In the genomic region with DNA sequence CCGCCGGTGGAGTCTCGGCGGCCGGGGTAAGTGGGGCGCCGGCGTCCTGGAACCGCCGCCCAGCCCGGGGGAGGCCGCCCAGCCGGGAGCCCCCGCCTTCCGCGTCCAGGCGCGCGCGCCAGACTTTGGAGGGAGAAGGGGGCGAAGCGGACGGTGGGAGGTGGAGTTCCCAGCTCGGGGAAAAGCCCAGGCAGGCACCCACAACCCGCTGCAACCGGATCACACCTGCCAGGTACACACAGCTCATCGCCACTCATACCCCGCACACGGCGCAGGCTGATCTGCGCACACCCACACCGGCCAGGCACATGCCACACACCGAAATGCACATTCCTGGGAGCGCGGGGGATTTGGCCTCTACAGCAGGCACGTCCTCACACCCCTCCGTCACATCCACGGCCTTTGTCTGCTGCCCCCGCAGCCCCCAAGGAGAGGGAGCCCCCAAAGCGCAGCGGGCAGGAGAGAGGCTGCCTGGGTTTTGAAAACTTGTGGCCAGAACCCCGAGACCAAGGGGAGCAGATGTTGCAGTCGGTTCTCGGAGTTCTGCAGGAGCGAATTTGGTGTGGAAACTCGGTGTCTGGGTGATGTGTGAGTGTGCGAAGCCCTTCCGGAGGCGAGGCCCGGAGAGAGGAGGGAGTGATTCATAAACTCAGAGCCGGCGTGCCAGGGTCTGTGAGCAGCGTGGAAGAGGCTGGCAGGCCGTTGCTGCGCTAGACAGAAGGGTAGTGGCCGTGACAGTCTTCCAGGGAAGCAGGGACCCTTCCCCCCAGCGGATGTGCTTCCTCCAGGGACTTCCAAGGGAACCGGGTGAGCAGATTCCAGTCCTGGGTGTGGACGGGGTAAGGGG, we compare ENCODE assay signal across 8 cellular contexts. TPM values are rescaled to one million over a fixed set of nuclear protein-coding genes. Genes with fewer than 3 reads are reported as not detected.
A peak's percentile ranks its signal among the peaks of the same experiment; 100 is the strongest.
DNase-seq lines count a peak whose midpoint lies in the region; ATAC-seq and TF ChIP-seq lines count a peak whose summit lies in the region.

No MANE protein-coding gene starts in this region.

- H3K4me3 ChIP-seq in PC-9 (peak overlapping the region; percentile 74), astrocyte of the cerebellum (ENCODE audit: low read depth, low read length) (peak overlapping the region; percentile 59), iPS-18a (ENCODE audit: low read length) (peak overlapping the region; percentile 83), skeletal muscle satellite cell (ENCODE audit: low read length) (peak overlapping the region; percentile 86)

- ATAC-seq in GM18511 (IDR thresholded peaks at IDR 0.05; ENCODE audit: unreplicated experiment) (no peak), HG02763 (IDR thresholded peaks at IDR 0.05; ENCODE audit: unreplicated experiment) (no peak)

- POLR2A ChIA-PET in PC-9 (lab: Charles Lee; ENCODE audit: unreplicated experiment): interaction anchor here (0.5 kb wide), 1 partner anchor 235 kb away, joined by 3 read pairs; no protein-coding TSS in a partner anchor

- no peaks in the 10 kb centered on the region for H4K20me1 ChIP-seq in PC-9 (ENCODE audit: insufficient read depth)

- H3K9me3 ChIP-seq in PC-9 (ENCODE audit: insufficient read depth, low read depth) (no peaks in the 10 kb centered on the region), iPS-18a (ENCODE audit: control insufficient read depth, low read depth, low read length) (no peaks in the 10 kb centered on the region), skeletal muscle satellite cell (replicated peaks; ENCODE audit: low read length) (no peaks in the 10 kb centered on the region)

- H3K27ac ChIP-seq in PC-9 (no peak overlapping the region), iPS-18a (ENCODE audit: low read length) (no peak overlapping the region)

- H3K9me2 ChIP-seq in PC-9 (ENCODE audit: insufficient read depth): no peaks in the 10 kb centered on the region

- H3K9ac ChIP-seq in iPS-18a (ENCODE audit: low read length) (peak overlapping the region; percentile 46), skeletal muscle satellite cell (ENCODE audit: low read depth, low read length) (peak overlapping the region; percentile 83)

- in situ Hi-C loops in astrocyte of the cerebellum (cut with HindIII; ENCODE audit: low sequenced_read_pairs): loop anchor here (5.0 kb wide), 1 partner anchor 68 kb away; no protein-coding TSS in a partner anchor

- H3K4me2 ChIP-seq in PC-9 (peak overlapping the region; percentile 99), skeletal muscle satellite cell (ENCODE audit: low read length) (peak overlapping the region; percentile 99)

- TF ChIP-seq CTCF in PC-9 (conservative IDR thresholded peaks at IDR 0.05) (no peak), astrocyte of the cerebellum (IDR thresholded peaks at IDR 0.05; ENCODE audit: low read depth, low read length, missing control alignments) (no peak)

- intact Hi-C loops in PC-9 (cut with micrococcal nuclease; ENCODE audit: unreplicated experiment): loop anchor here (10.0 kb wide), 1 partner anchor 130 kb away; no protein-coding TSS in a partner anchor

- DNase-seq in EH (ENCODE audit: low read depth) (peak; percentile 85), PC-9 (peak; percentile 43 to 63), astrocyte of the cerebellum (ENCODE audit: low read depth) (no peak)
- DNase-seq in effector CD4-positive, alpha-beta T cell: no peak

- H2AFZ ChIP-seq in PC-9: peak overlapping the region; percentile 93

- H3K36me3 ChIP-seq in PC-9 (ENCODE audit: low read depth) (no peaks in the 10 kb centered on the region), iPS-18a (ENCODE audit: control insufficient read depth, low read depth, low read length) (no peaks in the 10 kb centered on the region), skeletal muscle satellite cell (ENCODE audit: insufficient read depth, low read length) (peaks cover 8% of the 10 kb centered on the region)

- H3K79me2 ChIP-seq in PC-9 (ENCODE audit: low read depth): peaks cover 46% of the 10 kb centered on the region

- peaks cover 13% of the 10 kb centered on the region for H3F3A ChIP-seq in PC-9 (ENCODE audit: insufficient read depth, low read depth)

- no TSS peak for BruUV-seq in PC-9 (replicated peaks; lab: Mats Ljungman, UMichigan)

- H3K27me3 ChIP-seq in PC-9 (ENCODE audit: insufficient read depth, low read depth): no peaks in the 10 kb centered on the region
- H3K27me3 ChIP-seq in iPS-18a (ENCODE audit: control insufficient read depth, insufficient read depth, low read length): peaks cover 47% of the 10 kb centered on the region
- H3K27me3 ChIP-seq in skeletal muscle satellite cell (ENCODE audit: control insufficient read depth, insufficient read depth, low read length): no peaks in the 10 kb centered on the region

- peaks cover 35% of the 10 kb centered on the region for H3K4me1 ChIP-seq in PC-9 (replicated peaks; ENCODE audit: insufficient read depth)
- peaks cover 15% of the 10 kb centered on the region for H3K4me1 ChIP-seq in iPS-18a (ENCODE audit: control insufficient read depth, low read depth, low read length)
- H3K4me1 ChIP-seq in skeletal muscle satellite cell (ENCODE audit: control insufficient read depth, insufficient read depth, low read length): peaks cover 51% of the 10 kb centered on the region

- CTCF ChIA-PET in PC-9 (lab: Charles Lee): interaction anchor here (0.7 to 1.2 kb wide), 2 partner anchors 34 to 82 kb away, joined by 6 to 18 read pairs; no protein-coding TSS in a partner anchor

RNA-seq across cellular contexts. Expression of gene CHST3, which starts 0.7 kb away (rescaled TPM):
- 21.3 and 23.3 TPM in 2 replicates for total RNA-seq in PC-9 (2021)
- 19.3 and 25.3 TPM in 2 replicates for total RNA-seq in skeletal muscle satellite cell (2012; rRNA removed)

Comparison
In these comparisons a context has a peak if more than half of its experiments do, and no peak if none do; other contexts are left out.
1. DNase-seq: peak in EH (single experiment) and PC-9 (2 of 2); none in astrocyte of the cerebellum (single experiment) and effector CD4-positive, alpha-beta T cell (single experiment).
2. Peak in every context shown above with its lines, with median percentiles within 50 percentile points of each other: H3K4me3 ChIP-seq.